Comparison of ENCODE assay signal across 8 cellular contexts in the genomic region with DNA sequence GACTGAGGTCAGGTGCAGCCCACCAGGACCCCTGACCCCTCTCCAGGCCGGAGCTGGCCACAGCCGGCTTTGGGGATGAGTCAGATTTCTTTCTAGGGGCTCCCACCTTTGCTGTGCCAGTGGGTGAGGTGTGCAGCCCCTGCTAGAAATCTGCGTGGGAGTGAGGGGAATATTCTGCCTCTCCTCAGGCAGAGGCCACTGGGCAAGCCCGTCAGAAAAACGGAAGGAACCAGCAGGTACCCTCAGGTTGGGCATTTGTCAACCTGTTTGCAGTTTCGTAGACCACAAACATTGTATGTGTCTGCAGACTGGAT. TPM values are rescaled to one million over a fixed set of nuclear protein-coding genes. Genes with fewer than 3 reads are reported as not detected.
DNase-seq lines count a peak whose midpoint lies in the region; ATAC-seq, FAIRE-seq and TF ChIP-seq lines count a peak whose summit lies in the region.

No MANE protein-coding gene starts in this region.

- peak overlapping the region; percentile 4 to 5 for H3K4me3 Mint-ChIP-seq in activated T-cell treated with anti-CD3 and anti-CD28 coated beads, Interleukin-2, amount 50 U/mL, for 72 hours
- H3K4me3 Mint-ChIP-seq in activated T-cell treated with anti-CD3 and anti-CD28 coated beads, Interleukin-2, amount 50 U/mL, for 24 hours, result no peak overlapping the region
- H3K4me3 Mint-ChIP-seq in mesothelial cell of epicardium, result peak overlapping the region; percentile 86

- no peak overlapping the region for H3K27ac Mint-ChIP-seq in activated T-cell treated with anti-CD3 and anti-CD28 coated beads, Interleukin-2, amount 50 U/mL, for 72 hours
- no peak overlapping the region for H3K27ac Mint-ChIP-seq in activated T-cell treated with anti-CD3 and anti-CD28 coated beads, Interleukin-2, amount 50 U/mL, for 24 hours
- peak overlapping the region; percentile 92 for H3K27ac Mint-ChIP-seq in mesothelial cell of epicardium

- TF ChIP-seq CTCF in mesothelial cell of epicardium (IDR thresholded peaks at IDR 0.05; ENCODE audit: unreplicated experiment), result no peak
- no peak for TF ChIP-seq CTCF in tibial artery (IDR thresholded peaks at IDR 0.05)

- intact Hi-C loops in tibial artery (cut with DNase I; ENCODE audit: low total_unique reads), result no loop called here

- H3K36me3 Mint-ChIP-seq in activated T-cell treated with anti-CD3 and anti-CD28 coated beads, Interleukin-2, amount 50 U/mL, for 72 hours (ENCODE audit: insufficient read depth in 2 of 2), result no peaks in the 10 kb centered on the region
- no peaks in the 10 kb centered on the region for H3K36me3 Mint-ChIP-seq in activated T-cell treated with anti-CD3 and anti-CD28 coated beads, Interleukin-2, amount 50 U/mL, for 24 hours (ENCODE audit: low read depth)
- peaks cover 4% of the 10 kb centered on the region for H3K36me3 Mint-ChIP-seq in mesothelial cell of epicardium

- FAIRE-seq in frontal cortex (lab: Jason Lieb, UNC), result no peak
- no peak for FAIRE-seq in RCC 7860 (lab: Jason Lieb, UNC)

- ATAC-seq in activated T-cell treated with anti-CD3 and anti-CD28 coated beads, Interleukin-2, amount 50 U/mL, for 72 hours (replicated peaks in 1 of 2), result no peak

- peaks cover 24% of the 10 kb centered on the region for H3K4me1 Mint-ChIP-seq in activated T-cell treated with anti-CD3 and anti-CD28 coated beads, Interleukin-2, amount 50 U/mL, for 72 hours (ENCODE audit: low read depth)
- H3K4me1 Mint-ChIP-seq in activated T-cell treated with anti-CD3 and anti-CD28 coated beads, Interleukin-2, amount 50 U/mL, for 24 hours (ENCODE audit: low read depth), result peaks cover 23% of the 10 kb centered on the region
- peaks cover 37% of the 10 kb centered on the region for H3K4me1 Mint-ChIP-seq in mesothelial cell of epicardium

- no peaks in the 10 kb centered on the region for H3K9me3 Mint-ChIP-seq in activated T-cell treated with anti-CD3 and anti-CD28 coated beads, Interleukin-2, amount 50 U/mL, for 72 hours
- no peaks in the 10 kb centered on the region for H3K9me3 Mint-ChIP-seq in activated T-cell treated with anti-CD3 and anti-CD28 coated beads, Interleukin-2, amount 50 U/mL, for 24 hours
- H3K9me3 Mint-ChIP-seq in mesothelial cell of epicardium, result peaks cover 3% of the 10 kb centered on the region

- no peak for DNase-seq in activated T-cell treated with anti-CD3 and anti-CD28 coated beads, Interleukin-2, amount 50 U/mL, for 72 hours
- DNase-seq in activated T-cell treated with anti-CD3 and anti-CD28 coated beads, Interleukin-2, amount 50 U/mL, for 24 hours, result no peak
- DNase-seq in caudate nucleus (lab: John Stamatoyannopoulos, UW) (peak in 1 of 61 donors; percentile 51), mesothelial cell of epicardium (ENCODE audit: low spot score in 2 of 2, unreplicated experiment in 2 of 2) (no peak), tibial artery (no peak), NCI-H345 treated with DMSO at 0.1 percent for 48 hours (lab: John Stamatoyannopoulos, UW; ENCODE audit: unreplicated experiment) (no peak), frontal cortex (ENCODE audit: low spot score in 2 of 2) (no peak), RCC 7860 (ENCODE audit: low spot score) (no peak)

- H3K27me3 ChIP-seq in tibial artery, result no peaks in the 10 kb centered on the region

- no peaks in the 10 kb centered on the region for H3K9me3 ChIP-seq in tibial artery

- peaks cover 0 to 45% (median 29%) of the 10 kb centered on the region in 4 donors for H3K4me1 ChIP-seq in tibial artery

- peak overlapping the region; percentile 89 for H3K4me3 ChIP-seq in tibial artery

- H3K27ac ChIP-seq in caudate nucleus (ENCODE audit: low read depth, low read length) (peak overlapping the region; percentile 89), tibial artery (peak overlapping the region; percentile 87 to 94)

- H3K27me3 Mint-ChIP-seq in activated T-cell treated with anti-CD3 and anti-CD28 coated beads, Interleukin-2, amount 50 U/mL, for 72 hours (ENCODE audit: low read depth), result peaks cover 8% of the 10 kb centered on the region
- H3K27me3 Mint-ChIP-seq in activated T-cell treated with anti-CD3 and anti-CD28 coated beads, Interleukin-2, amount 50 U/mL, for 24 hours, result peaks cover 26% of the 10 kb centered on the region
- no peaks in the 10 kb centered on the region for H3K27me3 Mint-ChIP-seq in mesothelial cell of epicardium (ENCODE audit: low read depth)

- H3K36me3 ChIP-seq in tibial artery, result no peaks in the 10 kb centered on the region

RNA-seq across cellular contexts. Expression of gene CTDSPL, which starts 1.8 kb away (rescaled TPM):
- total RNA-seq in activated T-cell treated with anti-CD3 and anti-CD28 coated beads, Interleukin-2, amount 50 U/mL, for 72 hours, result 1 to 10 TPM; 6.3 to 7.0 TPM
- total RNA-seq in mesothelial cell of epicardium (29.1 to 33.9 TPM (median 29.9 TPM) in 3 replicates), frontal cortex (15.5 TPM)
